In genomic region chr22:31078389-31078788, GRCh38 we compare ENCODE assay signal across 1 cellular context. TPM values are rescaled to one million over a fixed set of nuclear protein-coding genes. Genes with fewer than 3 reads are reported as not detected.
"Had no signal": no experiment of that assay in that cellular context is flagged by ENCODE, and none has a peak within 500 bp of the region (broad histone marks: within the 10 kb centered on the region; RNA-seq: fewer than 3 reads in every experiment).

No MANE protein-coding gene starts in this region.

RNA-seq across cellular contexts. Expression of gene INPP5J, which starts 44.4 kb away (rescaled TPM):
- total RNA-seq: activated T-helper 1 cell treated with anti-CD3 and anti-CD28 coated beads, Interleukin-12 subunit alpha, Interleukin-12 subunit beta, Interleukin-2, Interleukin-4 antibody, amounts not matched to agents 30 ng/mL and 10 ng/mL and 1 ng/mL, durations not matched to agents 14 hours and 24 hours and 36 hours had no signal
